In the genomic region with DNA sequence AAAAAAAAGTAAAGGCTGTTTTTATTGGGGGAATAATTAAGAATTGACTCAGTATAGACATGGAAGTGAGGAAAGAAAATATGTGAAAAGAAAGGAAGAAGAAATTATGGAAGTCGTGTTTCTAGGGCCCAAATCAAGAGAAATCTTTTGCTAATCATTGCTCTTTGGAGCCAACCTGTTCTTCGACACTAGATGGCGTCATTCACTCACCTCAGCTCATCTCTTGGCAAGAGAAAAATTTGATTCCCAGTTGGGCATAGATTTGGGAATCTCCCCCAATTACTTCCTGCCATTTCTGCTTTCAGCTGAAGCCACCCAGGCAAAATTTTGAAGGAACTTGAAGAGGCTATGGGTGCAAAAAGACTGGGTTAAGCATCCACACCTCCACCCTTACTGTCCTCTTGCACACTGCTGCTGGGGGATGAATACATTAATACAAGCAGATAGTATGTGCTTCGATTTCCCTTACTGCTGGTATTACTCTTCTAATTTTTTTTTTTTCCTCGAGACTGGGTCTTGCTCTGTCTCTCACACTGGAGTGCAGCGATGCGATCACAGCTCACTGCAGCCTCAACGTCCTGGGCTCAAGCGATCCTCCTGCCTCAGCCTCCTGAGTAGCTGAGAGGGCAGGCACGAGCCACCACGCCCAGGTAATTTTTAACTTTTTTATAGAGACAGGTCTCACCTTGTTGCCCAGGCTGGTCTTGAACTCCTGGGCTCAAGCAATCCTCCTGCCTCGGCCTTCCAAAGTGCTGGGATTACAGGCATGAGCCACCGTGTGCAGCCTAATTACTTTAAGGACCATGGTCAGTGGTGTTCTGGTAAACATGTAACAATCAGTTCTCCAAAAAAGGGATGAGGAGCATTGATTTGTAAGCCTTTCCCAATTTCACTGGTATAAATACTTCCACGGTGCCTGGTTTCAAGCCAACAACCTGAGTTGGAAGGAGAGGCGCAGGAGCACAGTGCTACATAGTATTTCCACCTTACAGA, we compare ENCODE assay signal across 8 cellular contexts. TPM values are rescaled to one million over a fixed set of nuclear protein-coding genes. Genes with fewer than 3 reads are reported as not detected.
DNase-seq lines count a peak whose midpoint lies in the region; ATAC-seq and TF ChIP-seq lines count a peak whose summit lies in the region.

No MANE protein-coding gene starts in this region.

- no peak overlapping the region for H3K4me3 Mint-ChIP-seq in memory B cell

- H3K79me2 ChIP-seq in OCI-LY7 (ENCODE audit: insufficient read depth, low read depth, low read length), result no peaks in the 10 kb centered on the region

- peaks cover 17% of the 10 kb centered on the region for H3K36me3 Mint-ChIP-seq in memory B cell

- no peaks in the 10 kb centered on the region for H3K9me3 ChIP-seq in OCI-LY7 (ENCODE audit: low read length)

- no peak overlapping the region for H2AFZ ChIP-seq in OCI-LY7 (ENCODE audit: low read length)

- no peak overlapping the region for H3K27ac ChIP-seq in OCI-LY7 (ENCODE audit: low read depth, low read length, poor library complexity, severe bottlenecking)

- peak; percentile 93 for TF ChIP-seq CTCF in OCI-LY7 (conservative IDR thresholded peaks at IDR 0.05; ENCODE audit: low read length)

- no peaks in the 10 kb centered on the region for H3K9me3 Mint-ChIP-seq in memory B cell

- H3K4me1 Mint-ChIP-seq in memory B cell, result no peaks in the 10 kb centered on the region

- H4K20me1 ChIP-seq in OCI-LY7 (ENCODE audit: insufficient read depth, low read length), result no peaks in the 10 kb centered on the region

- H3K27ac Mint-ChIP-seq in memory B cell, result no peak overlapping the region

- H3K27me3 Mint-ChIP-seq in memory B cell, result no peaks in the 10 kb centered on the region

- POLR2A ChIA-PET in HEK293T (lab: Yijun Ruan, JAX), result interaction anchor here (1.0 kb wide), 1 partner anchor 13 kb away, joined by 5 read pairs; no protein-coding TSS in a partner anchor
- POLR2A ChIA-PET in OCI-LY7 (lab: Charles Lee), result interaction anchor here (0.6 kb wide), 1 partner anchor 55 kb away, joined by 3 read pairs; no protein-coding TSS in a partner anchor

- no TSS peak for BruUV-seq in OCI-LY7 (replicated peaks; lab: Mats Ljungman, UMichigan)

- H3K4me1 ChIP-seq in OCI-LY7 (ENCODE audit: insufficient read depth, low read length, poor library complexity, severe bottlenecking), result no peaks in the 10 kb centered on the region

- peak; percentile 20 for DNase-seq in DMS79 treated with DMSO at 0.1 percent for 48 hours (lab: John Stamatoyannopoulos, UW)
- no peak for DNase-seq in DMS79 (lab: John Stamatoyannopoulos, UW)
- DNase-seq in HEK293T (ENCODE audit: extremely low spot score), result peak; percentile 64
- DNase-seq in OCI-LY7 (ENCODE audit: low spot score), result peak; percentile 55
- DNase-seq in dedifferentiated amniotic fluid mesenchymal stem cell (ENCODE audit: extremely low spot score), result peak; percentile 21
- peak in 1 of 2 donors; percentile 29 for DNase-seq in memory B cell (ENCODE audit: low spot score in 2 of 2)
- no peak for DNase-seq in cortex of kidney (lab: John Stamatoyannopoulos, UW)

- ATAC-seq in memory B cell (ENCODE audit: low read depth) (peak; percentile 39), GM19463 (IDR thresholded peaks at IDR 0.05; ENCODE audit: unreplicated experiment) (no peak)

- no peak overlapping the region for H3K4me2 ChIP-seq in OCI-LY7 (ENCODE audit: low read length)

- intact Hi-C loops in OCI-LY7 (cut with micrococcal nuclease; ENCODE audit: unreplicated experiment), result loop anchor here (5.0 kb wide), 1 partner anchor 122 kb away; no protein-coding TSS in a partner anchor

- H3K9me2 ChIP-seq in OCI-LY7 (ENCODE audit: insufficient read depth, low read length), result no peaks in the 10 kb centered on the region

- CTCF ChIA-PET in HEK293T (lab: Yijun Ruan, JAX), result interaction anchor here (0.6 to 1.3 kb wide), 6 partner anchors 9 to 1052 kb away, joined by 3 to 5 read pairs (median 4); no protein-coding TSS in a partner anchor
- CTCF ChIA-PET in OCI-LY7 (lab: Charles Lee; ENCODE audit: unreplicated experiment), result no interaction called here

- no peak overlapping the region for H3K4me3 ChIP-seq in OCI-LY7 (ENCODE audit: low read depth, low read length, poor library complexity, severe bottlenecking)

- H3K36me3 ChIP-seq in OCI-LY7 (ENCODE audit: insufficient read depth, low read length), result peaks cover 39% of the 10 kb centered on the region

TF ChIP-seq in HEK293T, 16 proteins besides CTCF, POLR2A, EP300 and RAD21:
- TF ChIP-seq FOXM1 (IDR thresholded peaks at IDR 0.05; ENCODE audit: borderline replicate concordance) (no peak), CTBP1 (IDR thresholded peaks at IDR 0.05; ENCODE audit: borderline replicate concordance) (no peak), SUZ12 (IDR thresholded peaks at IDR 0.05) (no peak), ZNF384 (IDR thresholded peaks at IDR 0.05) (no peak), L3MBTL2 (conservative IDR thresholded peaks at IDR 0.05) (no peak), ARNT (IDR thresholded peaks at IDR 0.05) (no peak)
TF ChIP-seq in HEK293T: peak in this region for 0.

RNA-seq across cellular contexts. Expression of a gene that starts 13.5 kb away (rescaled TPM):
- 66.3 and 80.6 TPM in 2 replicates for total RNA-seq in OCI-LY7 (2014; rRNA removed; shearing (Covaris generic))
- 137 and 144 TPM in 2 replicates for total RNA-seq in OCI-LY7 (2022)

Comparison
In these comparisons a context has a peak if more than half of its experiments do, and no peak if none do; other contexts are left out.
1. DNase-seq: peak in DMS79 treated with DMSO at 0.1 percent for 48 hours (single experiment), HEK293T (single experiment), OCI-LY7 (single experiment) and dedifferentiated amniotic fluid mesenchymal stem cell (single experiment); none in DMS79 (single experiment) and cortex of kidney (single experiment).